ENCODE assay signal across 8 cellular contexts in genomic region chr4:83490876-83491450, GRCh38. TPM values are rescaled to one million over a fixed set of nuclear protein-coding genes. Genes with fewer than 3 reads are reported as not detected.
A peak's percentile ranks its signal among the peaks of the same experiment; 100 is the strongest.
DNase-seq lines count a peak whose midpoint lies in the region; ATAC-seq and FAIRE-seq lines count a peak whose summit lies in the region.

No MANE protein-coding gene starts in this region.

- ATAC-seq in GM18511 (IDR thresholded peaks at IDR 0.05; ENCODE audit: unreplicated experiment) (peak; percentile 87), HG03175 (IDR thresholded peaks at IDR 0.05; ENCODE audit: unreplicated experiment) (peak; percentile 84)

- peak; percentile 56 for DNase-seq in CMK (ENCODE audit: low read depth)
- peak; percentile 41 for DNase-seq in SKM-1 treated with dmso at 0.1 percent for 144 hours (lab: John Stamatoyannopoulos, UW; ENCODE audit: unreplicated experiment)
- peak; percentile 31 for DNase-seq in glomerular endothelial cell (ENCODE audit: extremely low read depth, low read depth, low spot score)
- peak; percentile 55 for DNase-seq in urothelium cell line (ENCODE audit: low spot score)
- no peak for DNase-seq in mesenteric fat pad (ENCODE audit: low spot score)
- no peak for DNase-seq in activated CD4-positive, CD25-positive, alpha-beta regulatory T cell treated with anti-CD3 and anti-CD28 coated beads, Interleukin-2, amount 50 U/mL, for 72 hours

- no peak for FAIRE-seq in urothelium cell line (lab: Jason Lieb, UNC)

RNA-seq across cellular contexts. Expression of gene ABRAXAS1, which starts 6.1 kb away (rescaled TPM):
- 10.4 and 19.7 TPM in 2 replicates for total RNA-seq in glomerular endothelial cell
- 9.0 TPM for total RNA-seq in mesenteric fat pad

RNA-seq across cellular contexts. Expression of gene MRPS18C, which starts 35.1 kb away (rescaled TPM):
- 14.5 and 18.6 TPM in 2 replicates for total RNA-seq in glomerular endothelial cell
- 46.7 TPM for total RNA-seq in mesenteric fat pad

RNA-seq across cellular contexts. Expression of gene HELQ, which starts 35.3 kb away (rescaled TPM):
- total RNA-seq in glomerular endothelial cell: 7.0 and 7.4 TPM in 2 replicates
- total RNA-seq in mesenteric fat pad: 11.2 TPM

RNA-seq across cellular contexts. Expression of gene GPAT3, which starts 44.9 kb away (rescaled TPM):
- 1.4 and 4.0 TPM in 2 replicates for total RNA-seq in glomerular endothelial cell
- 9.2 TPM for total RNA-seq in mesenteric fat pad

Comparison
In these comparisons a context has a peak if more than half of its experiments do, and no peak if none do; other contexts are left out.
1. DNase-seq: peak in CMK (single experiment), SKM-1 treated with dmso at 0.1 percent for 144 hours (single experiment), glomerular endothelial cell (single experiment) and urothelium cell line (single experiment); none in mesenteric fat pad (single experiment) and activated CD4-positive, CD25-positive, alpha-beta regulatory T cell treated with anti-CD3 and anti-CD28 coated beads, Interleukin-2, amount 50 U/mL, for 72 hours (single experiment).